ENCODE assay signal across 23 cellular contexts in genomic region chr12:126950266-126950665, GRCh38.
DNase-seq lines count a peak whose midpoint lies in the region; ATAC-seq, FAIRE-seq and TF ChIP-seq lines count a peak whose summit lies in the region.
"Had no signal": no experiment of that assay in that cellular context is flagged by ENCODE, and none has a peak within 500 bp of the region (broad histone marks: within the 10 kb centered on the region; RNA-seq: fewer than 3 reads in every experiment).

No MANE protein-coding gene starts in this region.

- peak overlapping the region in 10 of 11 experiments; percentile 2 to 90 (median 72); a peak in 17 of 22 replicates for H3K9ac ChIP-seq in BLaER1 treated with 17β-estradiol and CSF1 and Interleukin-3, amounts not matched to agents 10 nM and 100 nM
- no peak overlapping the region for H3K9ac ChIP-seq in GM12878 (ENCODE audit: control insufficient read depth, insufficient read depth, low read length)
- H3K9ac ChIP-seq: SK-N-SH had no signal

- peaks cover 22 to 67% (median 62%) of the 10 kb centered on the region in 10 experiments for H3K4me1 ChIP-seq in BLaER1 treated with 17β-estradiol and CSF1 and Interleukin-3, amounts not matched to agents 10 nM and 100 nM
- no peaks in the 10 kb centered on the region for H3K4me1 ChIP-seq in GM23338 (ENCODE audit: insufficient read depth)
- no peaks in the 10 kb centered on the region for H3K4me1 ChIP-seq in GM12878 (ENCODE audit: control insufficient read depth, insufficient read depth, low read length)
- no peaks in the 10 kb centered on the region for H3K4me1 ChIP-seq in CD8-positive, alpha-beta memory T cell (ENCODE audit: insufficient read depth, low read length)
- H3K4me1 ChIP-seq: A549 had no signal

- RAD21 ChIA-PET in GM12878 (lab: Charles Lee; ENCODE audit: unreplicated experiment) = no interaction called here

- H3K27me3 ChIP-seq in BLaER1 treated with 17β-estradiol and CSF1 and Interleukin-3, amounts not matched to agents 10 nM and 100 nM = no peaks in the 10 kb centered on the region
- H3K27me3 ChIP-seq in GM23338 (ENCODE audit: insufficient read depth) (no peaks in the 10 kb centered on the region), GM12878 (replicated peaks in 1 of 2; ENCODE audit: control insufficient read depth in 2 of 2, insufficient read depth in 2 of 2, low read length in 1 of 2) (no peaks in the 10 kb centered on the region)
- no peaks in the 10 kb centered on the region for H3K27me3 ChIP-seq in CD8-positive, alpha-beta memory T cell (ENCODE audit: insufficient read depth, low read length, poor library complexity, severe bottlenecking)

- ATAC-seq in GM23338 (no peak), GM12878 (peak; percentile 21; the same call in 1 of the 3 replicates)
- ATAC-seq: A549 had no signal

- no TSS peak for BruUV-seq in GM12878 (replicated peaks; lab: Mats Ljungman, UMichigan)

- no peak overlapping the region for H3K4me3 Mint-ChIP-seq in GM23338
- H3K4me3 Mint-ChIP-seq in CD8-positive, alpha-beta memory T cell = no peak overlapping the region
- H3K4me3 Mint-ChIP-seq: B cell; CD4-positive, CD25-positive, alpha-beta regulatory T cell had no signal

- CTCF ChIA-PET in GM12878 (lab: Yijun Ruan, JAX) = no interaction called here
- CTCF ChIA-PET in CD8-positive, alpha-beta memory T cell (lab: Charles Lee) = no interaction called here

- no peaks in the 10 kb centered on the region for H3K9me2 ChIP-seq in GM23338 (ENCODE audit: insufficient read depth)
- H3K9me2 ChIP-seq: SK-N-SH had no signal

- whole genome bisulfite sequencing in GM12878 (ENCODE audit: insufficient coverage, insufficient replicate concordance, low lambda C conversion rate, missing lambda C conversion rate) = 30% methylated on average over 6 of the region's 6 CpGs

- no peak for TF ChIP-seq EP300 in GM12878 (IDR thresholded peaks at IDR 0.05; ENCODE audit: borderline replicate concordance in 1 of 2, control insufficient read depth in 1 of 2, low read depth in 2 of 2, low read length in 2 of 2)

- H3K9me3 ChIP-seq in BLaER1 treated with 17β-estradiol and CSF1 and Interleukin-3, amounts not matched to agents 10 nM and 100 nM (replicated peaks in 1 of 11) = peaks cover under 1 to 22% (median 12%) of the 10 kb centered on the region in 11 experiments; a peak in 15 of 22 replicates
- no peaks in the 10 kb centered on the region; the same call in 2 of the 3 replicates for H3K9me3 ChIP-seq in GM12878 (replicated peaks; ENCODE audit: control insufficient read depth, insufficient read depth, low read length)
- H3K9me3 ChIP-seq in CD8-positive, alpha-beta memory T cell (ENCODE audit: low read length) = no peaks in the 10 kb centered on the region
- H3K9me3 ChIP-seq: A549, SK-N-SH had no signal

- H3K4me3 ChIP-seq in BLaER1 treated with 17β-estradiol and CSF1 and Interleukin-3, amounts not matched to agents 10 nM and 100 nM = peak overlapping the region in 5 of 10 experiments; percentile 16 to 36 (median 31); a peak in 8 of 20 replicates
- no peak overlapping the region for H3K4me3 ChIP-seq in GM23338
- H3K4me3 ChIP-seq in GM12878 = no peak overlapping the region
- H3K4me3 ChIP-seq in CD8-positive, alpha-beta memory T cell (ENCODE audit: low read length) = no peak overlapping the region
- H3K4me3 ChIP-seq: A549, PC-9 had no signal

- no peak for TF ChIP-seq POLR2A in GM12878 (IDR thresholded peaks at IDR 0.05; ENCODE audit: low read depth, low read length)

- no peak for TF ChIP-seq RAD21 in GM12878 (IDR thresholded peaks at IDR 0.05; ENCODE audit: insufficient read depth, low read depth, low read length)

- in situ Hi-C loops in GM12878 (cut with MboI) = no loop called here

- H3K36me3 Mint-ChIP-seq in GM23338 (ENCODE audit: low read depth) = peaks cover 39% of the 10 kb centered on the region
- H3K36me3 Mint-ChIP-seq in CD8-positive, alpha-beta memory T cell = no peaks in the 10 kb centered on the region
- H3K36me3 Mint-ChIP-seq: CD4-positive, CD25-positive, alpha-beta regulatory T cell had no signal

- H3K4me2 ChIP-seq in BLaER1 treated with 17β-estradiol and CSF1 and Interleukin-3, amounts not matched to agents 10 nM and 100 nM = peak overlapping the region; percentile 59 to 94 (median 80)
- H3K4me2 ChIP-seq in GM23338 (no peak overlapping the region), GM12878 (ENCODE audit: control insufficient read depth, insufficient read depth) (no peak overlapping the region)
- H3K4me2 ChIP-seq: A549, PC-9, SK-N-SH had no signal

- POLR2A ChIA-PET in GM12878 (lab: Charles Lee) = no interaction called here
- POLR2A ChIA-PET in CD8-positive, alpha-beta memory T cell (lab: Charles Lee) = no interaction called here

- no peaks in the 10 kb centered on the region for H4K20me1 ChIP-seq in BLaER1 treated with 17β-estradiol and CSF1 and Interleukin-3, amounts not matched to agents 10 nM and 100 nM
- H4K20me1 ChIP-seq in GM23338 (replicated peaks; ENCODE audit: insufficient read depth) = no peaks in the 10 kb centered on the region
- H4K20me1 ChIP-seq in GM12878 (ENCODE audit: control insufficient read depth, insufficient read depth) = no peaks in the 10 kb centered on the region

- no peak for FAIRE-seq in GM12878 (lab: Jason Lieb, UNC)
- FAIRE-seq in frontal cortex (lab: Jason Lieb, UNC) = no peak
- FAIRE-seq: A549, GM12892, H1 had no signal

- intact Hi-C loops in GM12878 (cut with micrococcal nuclease; ENCODE audit: unreplicated experiment) = no loop called here

- peaks cover 3% of the 10 kb centered on the region for H3K27me3 Mint-ChIP-seq in GM23338 (ENCODE audit: insufficient read depth, low read depth, poor library complexity)
- H3K27me3 Mint-ChIP-seq in CD8-positive, alpha-beta memory T cell = peaks cover 0 to 6% of the 10 kb centered on the region in 2 donors
- H3K27me3 Mint-ChIP-seq: B cell; CD4-positive, CD25-positive, alpha-beta regulatory T cell had no signal

- H2AFZ ChIP-seq in GM23338 (no peak overlapping the region), GM12878 (ENCODE audit: control insufficient read depth, low read depth, low read length) (no peak overlapping the region)
- H2AFZ ChIP-seq: PC-9 had no signal

- no peaks in the 10 kb centered on the region for H3F3A ChIP-seq in GM23338 (replicated peaks; ENCODE audit: low read depth)

- H3K27ac ChIP-seq in BLaER1 treated with 17β-estradiol and CSF1 and Interleukin-3, amounts not matched to agents 10 nM and 100 nM = peak overlapping the region in 10 of 11 experiments; percentile 16 to 99 (median 88); a peak in 19 of 22 replicates
- H3K27ac ChIP-seq in GM23338 (ENCODE audit: low read depth) (no peak overlapping the region), GM12878 (ENCODE audit: control insufficient read depth, insufficient read depth) (no peak overlapping the region)
- H3K27ac ChIP-seq in CD8-positive, alpha-beta memory T cell (ENCODE audit: low read depth, low read length) = no peak overlapping the region
- H3K27ac ChIP-seq: A549, PC-9, RWPE1 had no signal

- DNase-seq in GM23338 (ENCODE audit: low spot score) (peak; percentile 17), NAMALWA (ENCODE audit: low spot score) (peak; percentile 2), GM12878 (ENCODE audit: low read depth, low spot score) (no peak), frontal cortex (ENCODE audit: low spot score in 2 of 2) (no peak)
- no peak for DNase-seq in activated CD4-positive, alpha-beta T cell treated with anti-CD3 and anti-CD28 coated beads, Interleukin-2, amount 50 U/mL, for 4 hours
- DNase-seq in CD8-positive, alpha-beta memory T cell = no peak
- DNase-seq: CD4-positive, CD25-positive, alpha-beta regulatory T cell; COR-L47; DMS79; KBM-7; NCI-H1105 treated with DMSO at 0.1 percent for 48 hours; NCI-H2029 treated with DMSO at 0.1 percent for 48 hours; NCI-H446 treated with DMSO at 0.1 percent for 48 hours; PC-9; SHP77 treated with DMSO at 0.1 percent for 48 hours; SK-N-SH; T-helper 2 cell had no signal

- no peaks in the 10 kb centered on the region for H3K79me2 ChIP-seq in GM23338 (replicated peaks; ENCODE audit: insufficient read depth)
- no peaks in the 10 kb centered on the region for H3K79me2 ChIP-seq in GM12878 (ENCODE audit: control insufficient read depth, insufficient read depth, low read length)

- H3K4me1 Mint-ChIP-seq in GM23338 = no peaks in the 10 kb centered on the region
- no peaks in the 10 kb centered on the region for H3K4me1 Mint-ChIP-seq in CD8-positive, alpha-beta memory T cell
- H3K4me1 Mint-ChIP-seq: B cell; CD4-positive, CD25-positive, alpha-beta regulatory T cell had no signal

- no peaks in the 10 kb centered on the region for H3K36me3 ChIP-seq in BLaER1 treated with 17β-estradiol and CSF1 and Interleukin-3, amounts not matched to agents 10 nM and 100 nM
- H3K36me3 ChIP-seq in GM23338 (ENCODE audit: insufficient read depth) (no peaks in the 10 kb centered on the region), GM12878 (ENCODE audit: control insufficient read depth in 2 of 2, insufficient read depth in 2 of 2, low read length in 1 of 2) (no peaks in the 10 kb centered on the region)
- no peaks in the 10 kb centered on the region for H3K36me3 ChIP-seq in CD8-positive, alpha-beta memory T cell (ENCODE audit: insufficient read depth, low read length)

- H3K27ac Mint-ChIP-seq in GM23338 = no peak overlapping the region
- no peak overlapping the region for H3K27ac Mint-ChIP-seq in CD8-positive, alpha-beta memory T cell
- H3K27ac Mint-ChIP-seq: B cell; CD4-positive, CD25-positive, alpha-beta regulatory T cell had no signal

- SMC1A ChIA-PET in GM12878 (lab: Charles Lee; ENCODE audit: uncharacterized antibody, unreplicated experiment) = no interaction called here

- peaks cover 93% of the 10 kb centered on the region for H3K9me3 Mint-ChIP-seq in GM23338
- H3K9me3 Mint-ChIP-seq in CD8-positive, alpha-beta memory T cell = peaks cover 0 to 6% (median 3%) of the 10 kb centered on the region in 5 donors

- no peak for TF ChIP-seq CTCF in GM23338 (conservative IDR thresholded peaks at IDR 0.05; ENCODE audit: low read depth in 2 of 2)
- TF ChIP-seq CTCF in GM12878 (IDR thresholded peaks at IDR 0.05 in 2 of 3, conservative IDR thresholded peaks at IDR 0.05 in 1 of 3; ENCODE audit: control insufficient read depth in 2 of 3, extremely low read depth in 1 of 3, insufficient read depth in 1 of 3, low read depth in 3 of 3, low read length in 3 of 3) = no peak

TF ChIP-seq in GM23338, 12 proteins besides CTCF, POLR2A, EP300 and RAD21 (continues in another document):
- TF ChIP-seq STAT1 (IDR thresholded peaks at IDR 0.05; ENCODE audit: unreplicated experiment) (no peak), JUNB (IDR thresholded peaks at IDR 0.05; ENCODE audit: unreplicated experiment) (no peak), ZNF331 (CRISPR knock-in tag; IDR thresholded peaks at IDR 0.05; ENCODE audit: low read depth) (no peak)

TF ChIP-seq in GM12878, 131 proteins besides CTCF, POLR2A, EP300 and RAD21 (continues in another document):
- TF ChIP-seq ATF3 (IDR thresholded peaks at IDR 0.05; ENCODE audit: borderline replicate concordance, extremely low read depth, low read depth, low read length) (no peak), ZNF622 (IDR thresholded peaks at IDR 0.05) (no peak), CBX3 (IDR thresholded peaks at IDR 0.05; ENCODE audit: borderline replicate concordance, low read depth) (no peak), MEF2A (IDR thresholded peaks at IDR 0.05; ENCODE audit: insufficient read depth, low read depth, low read length) (no peak), ZNF24 (IDR thresholded peaks at IDR 0.05) (no peak)

Comparison
In these comparisons a context has a peak if more than half of its experiments do, and no peak if none do; other contexts are left out.
1. H3K27ac ChIP-seq: peak in BLaER1 treated with 17β-estradiol and CSF1 and Interleukin-3, amounts not matched to agents 10 nM and 100 nM (10 of 11); none in GM23338 (single experiment), GM12878 (single experiment) and CD8-positive, alpha-beta memory T cell (single experiment).
2. H3K4me2 ChIP-seq: peak in BLaER1 treated with 17β-estradiol and CSF1 and Interleukin-3, amounts not matched to agents 10 nM and 100 nM (11 of 11); none in GM23338 (single experiment) and GM12878 (single experiment).
3. DNase-seq: peak in GM23338 (single experiment) and NAMALWA (single experiment); none in GM12878 (single experiment), activated CD4-positive, alpha-beta T cell treated with anti-CD3 and anti-CD28 coated beads, Interleukin-2, amount 50 U/mL, for 4 hours (0 of 2), frontal cortex (0 of 2) and CD8-positive, alpha-beta memory T cell (0 of 5).